Comparison of ENCODE assay signal across 1 cellular context in the genomic region with DNA sequence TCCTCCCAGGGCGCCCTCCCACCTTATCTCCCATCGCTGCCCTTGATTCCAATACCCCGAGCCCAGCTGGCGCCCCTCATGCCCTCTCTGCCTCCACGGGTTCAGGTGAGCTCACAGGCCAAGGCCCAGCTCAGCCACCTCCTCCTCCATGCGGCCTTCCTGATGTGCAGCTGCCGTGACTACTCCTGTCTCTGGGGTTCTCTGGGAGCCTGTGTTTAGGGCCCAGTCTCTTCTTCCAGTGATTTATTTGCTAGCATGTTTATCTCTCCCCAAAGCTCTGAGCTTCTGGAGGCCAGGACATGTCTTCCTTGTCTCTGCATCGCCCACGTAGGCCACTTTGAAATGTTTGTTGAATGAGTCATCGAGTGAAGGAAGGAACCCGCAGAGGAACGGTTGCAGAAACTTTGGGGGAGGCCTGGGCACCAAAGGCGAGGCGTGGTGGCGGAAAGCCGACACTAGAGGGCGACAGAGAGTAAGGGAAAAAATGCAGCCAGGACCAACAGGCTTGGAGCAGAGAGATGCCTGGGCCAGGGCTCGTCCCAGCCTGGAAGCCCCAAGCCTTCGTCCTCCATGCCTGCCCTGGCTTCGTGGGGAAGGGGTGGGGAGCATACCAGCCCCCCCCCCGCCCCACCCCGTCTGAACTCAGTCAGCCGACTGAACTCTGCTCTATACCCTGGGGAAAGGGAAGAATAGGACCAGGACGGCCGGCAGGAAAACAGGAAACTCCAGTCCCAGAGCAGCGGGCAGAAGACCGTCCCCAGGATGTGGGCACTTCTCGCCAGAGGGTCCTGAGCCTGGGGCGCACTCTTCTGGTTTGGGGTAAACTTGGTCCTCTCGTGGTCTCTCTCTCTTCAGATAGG.
A peak's percentile ranks its signal among the peaks of the same experiment; 100 is the strongest.
TF ChIP-seq lines count a peak whose summit lies in the region.

No MANE protein-coding gene starts in this region.

TF ChIP-seq in HEK293, 187 proteins besides CTCF, POLR2A, EP300 and RAD21 (continued from another document and continues in another):
- TF ChIP-seq, protein P1, sequence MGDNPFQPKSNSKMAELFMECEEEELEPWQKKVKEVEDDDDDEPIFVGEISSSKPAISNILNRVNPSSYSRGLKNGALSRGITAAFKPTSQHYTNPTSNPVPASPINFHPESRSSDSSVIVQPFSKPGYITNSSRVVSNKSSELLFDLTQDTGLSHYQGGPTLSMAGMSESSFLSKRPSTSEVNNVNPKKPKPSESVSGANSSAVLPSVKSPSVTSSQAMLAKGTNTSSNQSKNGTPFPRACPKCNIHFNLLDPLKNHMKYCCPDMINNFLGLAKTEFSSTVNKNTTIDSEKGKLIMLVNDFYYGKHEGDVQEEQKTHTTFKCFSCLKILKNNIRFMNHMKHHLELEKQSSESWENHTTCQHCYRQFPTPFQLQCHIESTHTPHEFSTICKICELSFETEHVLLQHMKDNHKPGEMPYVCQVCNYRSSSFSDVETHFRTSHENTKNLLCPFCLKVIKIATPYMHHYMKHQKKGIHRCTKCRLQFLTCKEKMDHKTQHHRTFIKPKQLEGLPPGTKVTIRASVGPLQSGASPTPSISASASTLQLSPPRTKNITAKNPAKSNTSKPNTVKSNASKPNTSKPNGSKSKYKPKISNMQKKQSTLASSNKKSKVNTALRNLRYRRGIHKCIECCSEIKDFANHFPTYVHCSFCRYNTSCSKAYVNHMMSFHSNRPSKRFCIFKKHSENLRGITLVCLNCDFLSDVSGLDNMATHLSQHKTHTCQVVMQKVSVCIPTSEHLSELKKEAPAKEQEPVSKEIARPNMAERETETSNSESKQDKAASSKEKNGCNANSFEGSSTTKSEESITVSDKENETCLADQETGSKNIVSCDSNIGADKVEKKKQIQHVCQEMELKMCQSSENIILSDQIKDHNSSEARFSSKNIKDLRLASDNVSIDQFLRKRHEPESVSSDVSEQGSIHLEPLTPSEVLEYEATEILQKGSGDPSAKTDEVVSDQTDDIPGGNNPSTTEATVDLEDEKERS (tag by site-specific recombination; IDR thresholded peaks at IDR 0.05): no peak
- peak; percentile 76 for TF ChIP-seq ZSCAN30 (tag by site-specific recombination; IDR thresholded peaks at IDR 0.05)
- TF ChIP-seq SP7 (tag by site-specific recombination; IDR thresholded peaks at IDR 0.05): peak; percentile 84
- TF ChIP-seq IKZF3 (tag by site-specific recombination; IDR thresholded peaks at IDR 0.05): peak; percentile 55
- peak; percentile 49; the same call in 1 of the 2 replicates for TF ChIP-seq ZNF391 (tag by site-specific recombination; IDR thresholded peaks at IDR 0.05; ENCODE audit: borderline replicate concordance, low read depth)
- TF ChIP-seq ZNF324 (tag by site-specific recombination; IDR thresholded peaks at IDR 0.05): peak; percentile 31; the same call in 1 of the 2 replicates
- peak; percentile 94 for TF ChIP-seq GLIS1 (tag by site-specific recombination; IDR thresholded peaks at IDR 0.05)
- TF ChIP-seq, protein P2, sequence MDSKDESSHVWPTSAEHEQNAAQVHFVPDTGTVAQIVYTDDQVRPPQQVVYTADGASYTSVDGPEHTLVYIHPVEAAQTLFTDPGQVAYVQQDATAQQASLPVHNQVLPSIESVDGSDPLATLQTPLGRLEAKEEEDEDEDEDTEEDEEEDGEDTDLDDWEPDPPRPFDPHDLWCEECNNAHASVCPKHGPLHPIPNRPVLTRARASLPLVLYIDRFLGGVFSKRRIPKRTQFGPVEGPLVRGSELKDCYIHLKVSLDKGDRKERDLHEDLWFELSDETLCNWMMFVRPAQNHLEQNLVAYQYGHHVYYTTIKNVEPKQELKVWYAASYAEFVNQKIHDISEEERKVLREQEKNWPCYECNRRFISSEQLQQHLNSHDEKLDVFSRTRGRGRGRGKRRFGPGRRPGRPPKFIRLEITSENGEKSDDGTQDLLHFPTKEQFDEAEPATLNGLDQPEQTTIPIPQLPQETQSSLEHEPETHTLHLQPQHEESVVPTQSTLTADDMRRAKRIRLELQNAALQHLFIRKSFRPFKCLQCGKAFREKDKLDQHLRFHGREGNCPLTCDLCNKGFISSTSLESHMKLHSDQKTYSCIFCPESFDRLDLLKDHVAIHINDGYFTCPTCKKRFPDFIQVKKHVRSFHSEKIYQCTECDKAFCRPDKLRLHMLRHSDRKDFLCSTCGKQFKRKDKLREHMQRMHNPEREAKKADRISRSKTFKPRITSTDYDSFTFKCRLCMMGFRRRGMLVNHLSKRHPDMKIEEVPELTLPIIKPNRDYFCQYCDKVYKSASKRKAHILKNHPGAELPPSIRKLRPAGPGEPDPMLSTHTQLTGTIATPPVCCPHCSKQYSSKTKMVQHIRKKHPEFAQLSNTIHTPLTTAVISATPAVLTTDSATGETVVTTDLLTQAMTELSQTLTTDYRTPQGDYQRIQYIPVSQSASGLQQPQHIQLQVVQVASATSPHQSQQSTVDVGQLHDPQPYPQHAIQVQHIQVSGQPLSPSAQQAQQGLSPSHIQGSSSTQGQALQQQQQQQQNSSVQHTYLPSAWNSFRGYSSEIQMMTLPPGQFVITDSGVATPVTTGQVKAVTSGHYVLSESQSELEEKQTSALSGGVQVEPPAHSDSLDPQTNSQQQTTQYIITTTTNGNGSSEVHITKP (tag by site-specific recombination; IDR thresholded peaks at IDR 0.05): 0 out of 2 replicates have a peak, but pooled peaks have one; percentile 14
- peak; percentile 55; the same call in 1 of the 2 replicates for TF ChIP-seq KLF16 (tag by site-specific recombination; IDR thresholded peaks at IDR 0.05)
- TF ChIP-seq GFI1B (tag by site-specific recombination; IDR thresholded peaks at IDR 0.05): no peak
- TF ChIP-seq ZIC2 (tag by site-specific recombination; IDR thresholded peaks at IDR 0.05): peak; percentile 43; the same call in 1 of the 2 replicates
- peak; percentile 53; the same call in 1 of the 2 replicates for TF ChIP-seq KLF8 (tag by site-specific recombination; IDR thresholded peaks at IDR 0.05)
- TF ChIP-seq, protein P3, sequence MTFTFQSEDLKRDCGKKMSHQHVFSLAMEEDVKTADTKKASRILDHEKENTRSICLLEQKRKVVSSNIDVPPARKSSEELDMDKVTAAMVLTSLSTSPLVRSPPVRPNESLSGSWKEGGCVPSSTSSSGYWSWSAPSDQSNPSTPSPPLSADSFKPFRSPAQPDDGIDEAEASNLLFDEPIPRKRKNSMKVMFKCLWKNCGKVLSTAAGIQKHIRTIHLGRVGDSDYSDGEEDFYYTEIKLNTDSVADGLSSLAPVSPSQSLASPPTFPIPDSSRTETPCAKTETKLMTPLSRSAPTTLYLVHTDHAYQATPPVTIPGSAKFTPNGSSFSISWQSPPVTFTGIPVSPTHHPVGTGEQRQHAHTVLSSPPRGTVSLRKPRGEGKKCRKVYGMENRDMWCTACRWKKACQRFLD (tag by site-specific recombination; IDR thresholded peaks at IDR 0.05): no peak
- no peak for TF ChIP-seq ZNF19 (tag by site-specific recombination; IDR thresholded peaks at IDR 0.05; ENCODE audit: low read depth)
- TF ChIP-seq ZNF366 (tag by site-specific recombination; conservative IDR thresholded peaks at IDR 0.05): peak; percentile 68
- TF ChIP-seq, protein P4, sequence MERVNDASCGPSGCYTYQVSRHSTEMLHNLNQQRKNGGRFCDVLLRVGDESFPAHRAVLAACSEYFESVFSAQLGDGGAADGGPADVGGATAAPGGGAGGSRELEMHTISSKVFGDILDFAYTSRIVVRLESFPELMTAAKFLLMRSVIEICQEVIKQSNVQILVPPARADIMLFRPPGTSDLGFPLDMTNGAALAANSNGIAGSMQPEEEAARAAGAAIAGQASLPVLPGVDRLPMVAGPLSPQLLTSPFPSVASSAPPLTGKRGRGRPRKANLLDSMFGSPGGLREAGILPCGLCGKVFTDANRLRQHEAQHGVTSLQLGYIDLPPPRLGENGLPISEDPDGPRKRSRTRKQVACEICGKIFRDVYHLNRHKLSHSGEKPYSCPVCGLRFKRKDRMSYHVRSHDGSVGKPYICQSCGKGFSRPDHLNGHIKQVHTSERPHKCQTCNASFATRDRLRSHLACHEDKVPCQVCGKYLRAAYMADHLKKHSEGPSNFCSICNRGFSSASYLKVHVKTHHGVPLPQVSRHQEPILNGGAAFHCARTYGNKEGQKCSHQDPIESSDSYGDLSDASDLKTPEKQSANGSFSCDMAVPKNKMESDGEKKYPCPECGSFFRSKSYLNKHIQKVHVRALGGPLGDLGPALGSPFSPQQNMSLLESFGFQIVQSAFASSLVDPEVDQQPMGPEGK (tag by site-specific recombination; IDR thresholded peaks at IDR 0.05): peak; percentile 72
- TF ChIP-seq ZNF654 (tag by site-specific recombination; IDR thresholded peaks at IDR 0.05; ENCODE audit: low read depth): peak; percentile 85
- TF ChIP-seq ZFHX2 (tag by site-specific recombination; conservative IDR thresholded peaks at IDR 0.05): peak; percentile 84
- TF ChIP-seq, protein P5, sequence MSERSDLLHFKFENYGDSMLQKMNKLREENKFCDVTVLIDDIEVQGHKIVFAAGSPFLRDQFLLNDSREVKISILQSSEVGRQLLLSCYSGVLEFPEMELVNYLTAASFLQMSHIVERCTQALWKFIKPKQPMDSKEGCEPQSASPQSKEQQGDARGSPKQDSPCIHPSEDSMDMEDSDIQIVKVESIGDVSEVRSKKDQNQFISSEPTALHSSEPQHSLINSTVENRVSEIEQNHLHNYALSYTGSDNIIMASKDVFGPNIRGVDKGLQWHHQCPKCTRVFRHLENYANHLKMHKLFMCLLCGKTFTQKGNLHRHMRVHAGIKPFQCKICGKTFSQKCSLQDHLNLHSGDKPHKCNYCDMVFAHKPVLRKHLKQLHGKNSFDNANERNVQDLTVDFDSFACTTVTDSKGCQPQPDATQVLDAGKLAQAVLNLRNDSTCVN (tag by site-specific recombination; optimal IDR thresholded peaks at IDR 0.05): peak; percentile 18
- peak; percentile 29; the same call in 1 of the 2 replicates for TF ChIP-seq ZNF561 (tag by site-specific recombination; IDR thresholded peaks at IDR 0.05; ENCODE audit: borderline replicate concordance)
- no peak for TF ChIP-seq ZNF354C (tag by site-specific recombination; IDR thresholded peaks at IDR 0.05; ENCODE audit: borderline replicate concordance, low read depth)
- TF ChIP-seq, protein P6, sequence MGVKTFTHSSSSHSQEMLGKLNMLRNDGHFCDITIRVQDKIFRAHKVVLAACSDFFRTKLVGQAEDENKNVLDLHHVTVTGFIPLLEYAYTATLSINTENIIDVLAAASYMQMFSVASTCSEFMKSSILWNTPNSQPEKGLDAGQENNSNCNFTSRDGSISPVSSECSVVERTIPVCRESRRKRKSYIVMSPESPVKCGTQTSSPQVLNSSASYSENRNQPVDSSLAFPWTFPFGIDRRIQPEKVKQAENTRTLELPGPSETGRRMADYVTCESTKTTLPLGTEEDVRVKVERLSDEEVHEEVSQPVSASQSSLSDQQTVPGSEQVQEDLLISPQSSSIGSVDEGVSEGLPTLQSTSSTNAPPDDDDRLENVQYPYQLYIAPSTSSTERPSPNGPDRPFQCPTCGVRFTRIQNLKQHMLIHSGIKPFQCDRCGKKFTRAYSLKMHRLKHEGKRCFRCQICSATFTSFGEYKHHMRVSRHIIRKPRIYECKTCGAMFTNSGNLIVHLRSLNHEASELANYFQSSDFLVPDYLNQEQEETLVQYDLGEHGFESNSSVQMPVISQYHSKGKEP (tag by site-specific recombination; IDR thresholded peaks at IDR 0.05): peak; percentile 59; the same call in 1 of the 2 replicates
- peak; percentile 82 for TF ChIP-seq ZNF24 (tag by site-specific recombination; IDR thresholded peaks at IDR 0.05)
- no peak for TF ChIP-seq ZNF571 (tag by site-specific recombination; IDR thresholded peaks at IDR 0.05)
- TF ChIP-seq SP3 (tag by site-specific recombination; IDR thresholded peaks at IDR 0.05): peak; percentile 23; the same call in 1 of the 2 replicates
- peak; percentile 89 for TF ChIP-seq ZNF335 (tag by site-specific recombination; conservative IDR thresholded peaks at IDR 0.05)
- TF ChIP-seq BCL11A (tag by site-specific recombination; IDR thresholded peaks at IDR 0.05; ENCODE audit: low read depth): 0 out of 2 replicates have a peak, but pooled peaks have one; percentile 43
- peak; percentile 68; the same call in 1 of the 2 replicates for TF ChIP-seq SCRT1 (tag by site-specific recombination; IDR thresholded peaks at IDR 0.05; ENCODE audit: borderline replicate concordance)
- TF ChIP-seq ZNF629 (tag by site-specific recombination; IDR thresholded peaks at IDR 0.05): peak; percentile 74
- TF ChIP-seq, protein P7, sequence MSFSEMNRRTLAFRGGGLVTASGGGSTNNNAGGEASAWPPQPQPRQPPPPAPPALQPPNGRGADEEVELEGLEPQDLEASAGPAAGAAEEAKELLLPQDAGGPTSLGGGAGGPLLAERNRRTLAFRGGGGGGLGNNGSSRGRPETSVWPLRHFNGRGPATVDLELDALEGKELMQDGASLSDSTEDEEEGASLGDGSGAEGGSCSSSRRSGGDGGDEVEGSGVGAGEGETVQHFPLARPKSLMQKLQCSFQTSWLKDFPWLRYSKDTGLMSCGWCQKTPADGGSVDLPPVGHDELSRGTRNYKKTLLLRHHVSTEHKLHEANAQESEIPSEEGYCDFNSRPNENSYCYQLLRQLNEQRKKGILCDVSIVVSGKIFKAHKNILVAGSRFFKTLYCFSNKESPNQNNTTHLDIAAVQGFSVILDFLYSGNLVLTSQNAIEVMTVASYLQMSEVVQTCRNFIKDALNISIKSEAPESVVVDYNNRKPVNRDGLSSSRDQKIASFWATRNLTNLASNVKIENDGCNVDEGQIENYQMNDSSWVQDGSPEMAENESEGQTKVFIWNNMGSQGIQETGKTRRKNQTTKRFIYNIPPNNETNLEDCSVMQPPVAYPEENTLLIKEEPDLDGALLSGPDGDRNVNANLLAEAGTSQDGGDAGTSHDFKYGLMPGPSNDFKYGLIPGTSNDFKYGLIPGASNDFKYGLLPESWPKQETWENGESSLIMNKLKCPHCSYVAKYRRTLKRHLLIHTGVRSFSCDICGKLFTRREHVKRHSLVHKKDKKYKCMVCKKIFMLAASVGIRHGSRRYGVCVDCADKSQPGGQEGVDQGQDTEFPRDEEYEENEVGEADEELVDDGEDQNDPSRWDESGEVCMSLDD (tag by site-specific recombination; IDR thresholded peaks at IDR 0.05): peak; percentile 35; the same call in 1 of the 2 replicates
- 0 out of 2 replicates have a peak, but pooled peaks have one; percentile 30 for TF ChIP-seq ZBTB20 (tag by site-specific recombination; IDR thresholded peaks at IDR 0.05)
- TF ChIP-seq ZNF501 (tag by site-specific recombination; IDR thresholded peaks at IDR 0.05): peak; percentile 63; the same call in 1 of the 2 replicates
- peak; percentile 66; the same call in 1 of the 2 replicates for TF ChIP-seq ZFP69B (tag by site-specific recombination; IDR thresholded peaks at IDR 0.05)
- TF ChIP-seq ZXDB (tag by site-specific recombination; IDR thresholded peaks at IDR 0.05): no peak
- TF ChIP-seq ZBTB8A (tag by site-specific recombination; IDR thresholded peaks at IDR 0.05): peak; percentile 51; the same call in 1 of the 2 replicates
- no peak for TF ChIP-seq ZNF223 (tag by site-specific recombination; IDR thresholded peaks at IDR 0.05)
- 0 out of 2 replicates have a peak, but pooled peaks have one; percentile 30 for TF ChIP-seq ZBTB48 (tag by site-specific recombination; IDR thresholded peaks at IDR 0.05)
- TF ChIP-seq, protein P8, sequence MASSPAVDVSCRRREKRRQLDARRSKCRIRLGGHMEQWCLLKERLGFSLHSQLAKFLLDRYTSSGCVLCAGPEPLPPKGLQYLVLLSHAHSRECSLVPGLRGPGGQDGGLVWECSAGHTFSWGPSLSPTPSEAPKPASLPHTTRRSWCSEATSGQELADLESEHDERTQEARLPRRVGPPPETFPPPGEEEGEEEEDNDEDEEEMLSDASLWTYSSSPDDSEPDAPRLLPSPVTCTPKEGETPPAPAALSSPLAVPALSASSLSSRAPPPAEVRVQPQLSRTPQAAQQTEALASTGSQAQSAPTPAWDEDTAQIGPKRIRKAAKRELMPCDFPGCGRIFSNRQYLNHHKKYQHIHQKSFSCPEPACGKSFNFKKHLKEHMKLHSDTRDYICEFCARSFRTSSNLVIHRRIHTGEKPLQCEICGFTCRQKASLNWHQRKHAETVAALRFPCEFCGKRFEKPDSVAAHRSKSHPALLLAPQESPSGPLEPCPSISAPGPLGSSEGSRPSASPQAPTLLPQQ (tag by site-specific recombination; IDR thresholded peaks at IDR 0.05): peak; percentile 67; the same call in 1 of the 2 replicates
- TF ChIP-seq ZBTB17 (tag by site-specific recombination; IDR thresholded peaks at IDR 0.05): peak; percentile 70
